ENCODE assay signal across 8 cellular contexts in the genomic region with DNA sequence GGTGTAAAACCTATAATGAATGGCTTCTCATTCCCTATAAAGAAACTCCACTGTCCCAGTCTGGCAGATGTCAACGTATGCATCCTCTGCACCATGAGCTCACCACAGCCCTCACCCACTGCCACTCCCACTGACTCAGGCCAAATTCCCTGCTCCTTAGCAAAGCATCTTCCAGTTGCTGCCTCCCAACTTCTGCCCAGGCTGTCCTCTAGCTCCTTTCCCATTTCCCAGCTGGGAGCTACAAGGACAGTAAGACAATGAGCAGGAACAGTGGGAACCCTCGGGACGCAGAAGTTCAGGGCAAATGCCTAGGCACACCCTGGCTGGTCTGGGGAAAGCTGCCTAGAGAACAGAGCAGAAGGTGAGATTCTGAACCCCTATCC. TPM values are rescaled to one million over a fixed set of nuclear protein-coding genes. Genes with fewer than 3 reads are reported as not detected.
DNase-seq lines count a peak whose midpoint lies in the region; ATAC-seq, FAIRE-seq and TF ChIP-seq lines count a peak whose summit lies in the region.

No MANE protein-coding gene starts in this region.

- peak overlapping the region; percentile 72 for H3K4me3 ChIP-seq in HUES64 (ENCODE audit: low read length)
- peak overlapping the region; percentile 82 for H3K4me3 ChIP-seq in astrocyte of the cerebellum (ENCODE audit: low read depth, low read length)
- H3K4me3 ChIP-seq in kidney (ENCODE audit: low read length in 2 of 2): peak overlapping the region; percentile 31 to 87
- peak overlapping the region; percentile 86 to 88 for H3K4me3 ChIP-seq in stomach smooth muscle (ENCODE audit: low read length in 2 of 2)

- H3K27ac ChIP-seq in HUES64 (ENCODE audit: low read depth, low read length) (no peak overlapping the region), kidney (ENCODE audit: low read depth in 2 of 2, low read length in 2 of 2) (no peak overlapping the region), stomach smooth muscle (ENCODE audit: low read length) (peak overlapping the region; percentile 1)

- ATAC-seq in GM21825 (IDR thresholded peaks at IDR 0.05; ENCODE audit: unreplicated experiment): no peak
- ATAC-seq in GM18909 (IDR thresholded peaks at IDR 0.05; ENCODE audit: poor library complexity, unreplicated experiment): no peak

- H3K9ac ChIP-seq in HUES64 (ENCODE audit: low read depth, low read length) (peak overlapping the region; percentile 86), kidney (ENCODE audit: low read length in 2 of 2) (peak overlapping the region; percentile 38 to 81), stomach smooth muscle (ENCODE audit: low read length in 2 of 2) (peak overlapping the region; percentile 90 to 94)

- H3K36me3 ChIP-seq in HUES64 (ENCODE audit: insufficient read depth, low read length): peaks cover 40% of the 10 kb centered on the region
- H3K36me3 ChIP-seq in kidney (ENCODE audit: control insufficient read depth in 1 of 2, insufficient read depth in 2 of 2, low read length in 2 of 2): peaks cover 10 to 19% of the 10 kb centered on the region in 2 donors
- peaks cover 23 to 38% of the 10 kb centered on the region in 2 donors for H3K36me3 ChIP-seq in stomach smooth muscle (ENCODE audit: control insufficient read depth in 2 of 2, insufficient read depth in 2 of 2, low read length in 2 of 2)

- no peaks in the 10 kb centered on the region for H3K4me1 ChIP-seq in HUES64 (ENCODE audit: insufficient read depth, low read length)
- peaks cover 0 to 12% of the 10 kb centered on the region in 2 donors for H3K4me1 ChIP-seq in kidney (ENCODE audit: control insufficient read depth in 1 of 2, insufficient read depth in 1 of 2, low read depth in 1 of 2, low read length in 2 of 2)
- peaks cover 19% of the 10 kb centered on the region for H3K4me1 ChIP-seq in stomach smooth muscle (ENCODE audit: control insufficient read depth, insufficient read depth, low read length)

- in situ Hi-C loops in astrocyte of the cerebellum (cut with HindIII; ENCODE audit: low sequenced_read_pairs): no loop called here

- no peaks in the 10 kb centered on the region for H3K9me3 ChIP-seq in HUES64 (ENCODE audit: insufficient read depth, low read depth, low read length)
- no peaks in the 10 kb centered on the region for H3K9me3 ChIP-seq in kidney (ENCODE audit: control insufficient read depth in 1 of 2, low read length in 2 of 2)
- H3K9me3 ChIP-seq in stomach smooth muscle (ENCODE audit: control insufficient read depth in 2 of 2, low read length in 2 of 2): no peaks in the 10 kb centered on the region

- no peak for FAIRE-seq in kidney (lab: Jason Lieb, UNC)

- H3K27me3 ChIP-seq in HUES64 (ENCODE audit: insufficient read depth, low read length) (no peaks in the 10 kb centered on the region), stomach smooth muscle (ENCODE audit: control insufficient read depth in 1 of 2, insufficient read depth in 2 of 2, low read length in 2 of 2) (no peaks in the 10 kb centered on the region)

- TF ChIP-seq CTCF in astrocyte of the cerebellum (IDR thresholded peaks at IDR 0.05; ENCODE audit: low read depth, low read length, missing control alignments): no peak
- TF ChIP-seq CTCF in kidney (IDR thresholded peaks at IDR 0.05; ENCODE audit: borderline replicate concordance, extremely low read depth, insufficient read depth): no peak

- intact Hi-C loops in kidney (cut with DNase I): no loop called here

- DNase-seq in AG08395 (ENCODE audit: low spot score): peak; percentile 89
- DNase-seq in astrocyte of the cerebellum (ENCODE audit: low read depth): no peak
- no peak for DNase-seq in kidney
- DNase-seq in ureter (ENCODE audit: low spot score): no peak

- 16% methylated on average over 3 of the region's 3 CpGs for WGBS in HUES64

RNA-seq across cellular contexts. Expression of a gene that starts 9.1 kb away (rescaled TPM):
- 32.9 TPM for polyA plus RNA-seq in HUES64 (2013, experiment 1 of 2)
- 34.4 TPM for polyA plus RNA-seq in HUES64 (2013, experiment 2 of 2)
- 27.0 TPM for total RNA-seq in kidney
- polyA plus RNA-seq in kidney (ENCODE audit: insufficient read depth, low read depth, low replicate concordance): 21.4 TPM
- total RNA-seq in ureter: 22.8 TPM

RNA-seq across cellular contexts. Expression of a gene that starts 13.7 kb away (rescaled TPM):
- 242 TPM for polyA plus RNA-seq in HUES64 (2013, experiment 1 of 2)
- polyA plus RNA-seq in HUES64 (2013, experiment 2 of 2): 239 TPM
- total RNA-seq in kidney: 76.4 TPM
- 107 TPM for polyA plus RNA-seq in kidney (ENCODE audit: insufficient read depth, low read depth, low replicate concordance)
- total RNA-seq in ureter: 85.2 TPM

RNA-seq across cellular contexts. Expression of a gene that starts 14.5 kb away (rescaled TPM):
- polyA plus RNA-seq in HUES64 (2013, experiment 1 of 2): 35.3 TPM
- 31.2 TPM for polyA plus RNA-seq in HUES64 (2013, experiment 2 of 2)
- total RNA-seq in kidney (42.5 TPM), ureter (50.9 TPM)
- 25.3 TPM for polyA plus RNA-seq in kidney (ENCODE audit: insufficient read depth, low read depth, low replicate concordance)

RNA-seq across cellular contexts. Expression of a gene that starts 26.3 kb away (rescaled TPM):
- 0.85 TPM for polyA plus RNA-seq in HUES64 (2013, experiment 1 of 2)
- 1.1 TPM for polyA plus RNA-seq in HUES64 (2013, experiment 2 of 2)
- 3.9 TPM for total RNA-seq in kidney
- 2.8 TPM for polyA plus RNA-seq in kidney (ENCODE audit: insufficient read depth, low read depth, low replicate concordance)
- 2.5 TPM for total RNA-seq in ureter

RNA-seq across cellular contexts. Expression of a gene that starts 26.7 kb away (rescaled TPM):
- 9.7 TPM for polyA plus RNA-seq in HUES64 (2013, experiment 1 of 2)
- 9.1 TPM for polyA plus RNA-seq in HUES64 (2013, experiment 2 of 2)
- 22.3 TPM for total RNA-seq in kidney
- polyA plus RNA-seq in kidney (ENCODE audit: insufficient read depth, low read depth, low replicate concordance): 7.0 TPM
- 25.3 TPM for total RNA-seq in ureter
